In genomic region chr1:227789881-227790400, GRCh38 we compare ENCODE assay signal across 20 cellular contexts. TPM values are rescaled to one million over a fixed set of nuclear protein-coding genes. Genes with fewer than 3 reads are reported as not detected.
DNase-seq lines count a peak whose midpoint lies in the region; ATAC-seq and TF ChIP-seq lines count a peak whose summit lies in the region.
"Had no signal": no experiment of that assay in that cellular context is flagged by ENCODE, and none has a peak within 500 bp of the region (broad histone marks: within the 10 kb centered on the region; RNA-seq: fewer than 3 reads in every experiment).

No MANE protein-coding gene starts in this region.

- peak overlapping the region; percentile 96 for H3K4me2 ChIP-seq in hepatocyte

- ATAC-seq in activated CD8-positive, alpha-beta T cell treated with anti-CD3 and anti-CD28 coated beads, Interleukin-2, amount 10 ng/mL, durations not matched to agents 7 days and 5 days: no peak
- ATAC-seq in activated CD8-positive, alpha-beta T cell treated with anti-CD3 and anti-CD28 coated beads for 36 hours: no peak
- ATAC-seq in T-helper 17 cell (no peak), GM21529 (IDR thresholded peaks at IDR 0.05; ENCODE audit: unreplicated experiment) (no peak)
- ATAC-seq: activated T-cell treated with anti-CD3 and anti-CD28 coated beads, Interleukin-2, amount 50 U/mL, for 4 hours; natural killer cell had no signal

- H3K4me1 Mint-ChIP-seq in activated CD8-positive, alpha-beta T cell treated with anti-CD3 and anti-CD28 coated beads, Interleukin-2, amount 10 ng/mL, durations not matched to agents 7 days and 5 days (ENCODE audit: low read depth): peaks cover 9% of the 10 kb centered on the region
- peaks cover 20% of the 10 kb centered on the region for H3K4me1 Mint-ChIP-seq in activated CD8-positive, alpha-beta T cell treated with anti-CD3 and anti-CD28 coated beads for 36 hours (ENCODE audit: low read depth)
- peaks cover 23% of the 10 kb centered on the region for H3K4me1 Mint-ChIP-seq in T-helper 17 cell

- peak; percentile 11 for DNase-seq in activated CD8-positive, alpha-beta T cell treated with anti-CD3 and anti-CD28 coated beads, Interleukin-2, amount 10 ng/mL, durations not matched to agents 7 days and 5 days
- no peak for DNase-seq in activated CD8-positive, alpha-beta T cell treated with anti-CD3 and anti-CD28 coated beads for 36 hours
- no peak for DNase-seq in T-helper 17 cell
- DNase-seq in hepatocyte (ENCODE audit: low spot score): no peak
- peak; percentile 31 for DNase-seq in ureter (ENCODE audit: low spot score)
- DNase-seq in T-helper 9 cell: no peak
- DNase-seq in NCI-H2227 (lab: John Stamatoyannopoulos, UW; ENCODE audit: unreplicated experiment): no peak
- DNase-seq: activated CD4-positive, alpha-beta T cell treated with anti-CD3 and anti-CD28 coated beads, Interleukin-2, amount 50 U/mL, for 4 hours; activated naive CD4-positive, alpha-beta T cell treated with anti-CD3 and anti-CD28 coated beads for 36 hours; activated T-cell treated with anti-CD3 and anti-CD28 coated beads, Interleukin-2, amount 50 U/mL, for 4 hours; aorta; natural killer cell; NCI-H187 treated with DMSO at 0.1 percent for 48 hours; NCI-H446; stomach; upper lobe of left lung had no signal

- peaks cover 11% of the 10 kb centered on the region for H3K27me3 Mint-ChIP-seq in activated CD8-positive, alpha-beta T cell treated with anti-CD3 and anti-CD28 coated beads, Interleukin-2, amount 10 ng/mL, durations not matched to agents 7 days and 5 days (ENCODE audit: low read depth)
- peaks cover 4% of the 10 kb centered on the region for H3K27me3 Mint-ChIP-seq in activated CD8-positive, alpha-beta T cell treated with anti-CD3 and anti-CD28 coated beads for 36 hours
- H3K27me3 Mint-ChIP-seq in T-helper 17 cell: peaks cover 5% of the 10 kb centered on the region

- intact Hi-C loops in activated CD8-positive, alpha-beta T cell treated with anti-CD3 and anti-CD28 coated beads for 36 hours (cut with micrococcal nuclease): no loop called here

- H3K27ac ChIP-seq in hepatocyte: no peak overlapping the region
- H3K27ac ChIP-seq: upper lobe of left lung had no signal

- no peak overlapping the region for H2AFZ ChIP-seq in hepatocyte

- no peaks in the 10 kb centered on the region for H3K9me3 ChIP-seq in T-helper 17 cell (ENCODE audit: control insufficient read depth, low read length, poor library complexity, severe bottlenecking)
- H3K9me3 ChIP-seq in hepatocyte (ENCODE audit: low read depth): no peaks in the 10 kb centered on the region
- H3K9me3 ChIP-seq: stomach, upper lobe of left lung had no signal

- H3K36me3 ChIP-seq in hepatocyte (replicated peaks; ENCODE audit: insufficient read depth, low read depth): no peaks in the 10 kb centered on the region
- H3K36me3 ChIP-seq: stomach, upper lobe of left lung had no signal

- POLR2A ChIA-PET in activated CD8-positive, alpha-beta T cell treated with anti-CD3 and anti-CD28 coated beads, Interleukin-2, amount 10 ng/mL, durations not matched to agents 7 days and 5 days (lab: Charles Lee): no interaction called here
- POLR2A ChIA-PET in activated CD8-positive, alpha-beta T cell treated with anti-CD3 and anti-CD28 coated beads for 36 hours (lab: Charles Lee): no interaction called here

- H3K4me1 ChIP-seq in hepatocyte (ENCODE audit: insufficient read depth): peaks cover 30% of the 10 kb centered on the region

- CTCF ChIA-PET in activated CD8-positive, alpha-beta T cell treated with anti-CD3 and anti-CD28 coated beads, Interleukin-2, amount 10 ng/mL, durations not matched to agents 7 days and 5 days (lab: Charles Lee): interaction anchor here (1.2 kb wide), 1 partner anchor 28 kb away, joined by 3 read pairs; no protein-coding TSS in a partner anchor
- CTCF ChIA-PET in activated CD8-positive, alpha-beta T cell treated with anti-CD3 and anti-CD28 coated beads for 36 hours (lab: Charles Lee): no interaction called here

- no peak overlapping the region for H3K27ac Mint-ChIP-seq in activated CD8-positive, alpha-beta T cell treated with anti-CD3 and anti-CD28 coated beads, Interleukin-2, amount 10 ng/mL, durations not matched to agents 7 days and 5 days
- no peak overlapping the region for H3K27ac Mint-ChIP-seq in activated CD8-positive, alpha-beta T cell treated with anti-CD3 and anti-CD28 coated beads for 36 hours
- H3K27ac Mint-ChIP-seq in T-helper 17 cell: peak overlapping the region; percentile 24
- H3K27ac Mint-ChIP-seq: activated naive CD4-positive, alpha-beta T cell treated with anti-CD3 and anti-CD28 coated beads for 36 hours; natural killer cell had no signal

- H3K79me2 ChIP-seq in hepatocyte: no peaks in the 10 kb centered on the region

- no peak overlapping the region for H3K4me3 Mint-ChIP-seq in activated CD8-positive, alpha-beta T cell treated with anti-CD3 and anti-CD28 coated beads, Interleukin-2, amount 10 ng/mL, durations not matched to agents 7 days and 5 days
- no peak overlapping the region for H3K4me3 Mint-ChIP-seq in activated CD8-positive, alpha-beta T cell treated with anti-CD3 and anti-CD28 coated beads for 36 hours
- no peak overlapping the region for H3K4me3 Mint-ChIP-seq in T-helper 17 cell
- H3K4me3 Mint-ChIP-seq: activated naive CD4-positive, alpha-beta T cell treated with anti-CD3 and anti-CD28 coated beads for 36 hours had no signal

- no peaks in the 10 kb centered on the region for H3K36me3 Mint-ChIP-seq in activated CD8-positive, alpha-beta T cell treated with anti-CD3 and anti-CD28 coated beads, Interleukin-2, amount 10 ng/mL, durations not matched to agents 7 days and 5 days (ENCODE audit: low read depth)
- no peaks in the 10 kb centered on the region for H3K36me3 Mint-ChIP-seq in activated CD8-positive, alpha-beta T cell treated with anti-CD3 and anti-CD28 coated beads for 36 hours (ENCODE audit: low read depth)
- no peaks in the 10 kb centered on the region for H3K36me3 Mint-ChIP-seq in T-helper 17 cell (ENCODE audit: low read depth)
- H3K36me3 Mint-ChIP-seq: natural killer cell had no signal

- 85% methylated on average over 6 of the region's 6 CpGs for WGBS in hepatocyte (ENCODE audit: low lambda C conversion rate, missing lambda C conversion rate)

- peaks cover 4% of the 10 kb centered on the region for H3K27me3 ChIP-seq in hepatocyte
- H3K27me3 ChIP-seq: upper lobe of left lung had no signal

- H4K20me1 ChIP-seq in hepatocyte (ENCODE audit: insufficient read depth, poor library complexity, severe bottlenecking): no peaks in the 10 kb centered on the region

- no peak for TF ChIP-seq CTCF in activated CD8-positive, alpha-beta T cell treated with anti-CD3 and anti-CD28 coated beads for 36 hours (IDR thresholded peaks at IDR 0.05)
- no peak for TF ChIP-seq CTCF in hepatocyte (IDR thresholded peaks at IDR 0.05; ENCODE audit: poor library complexity)

- no peaks in the 10 kb centered on the region for H3K9me3 Mint-ChIP-seq in activated CD8-positive, alpha-beta T cell treated with anti-CD3 and anti-CD28 coated beads, Interleukin-2, amount 10 ng/mL, durations not matched to agents 7 days and 5 days (ENCODE audit: insufficient read depth)
- no peaks in the 10 kb centered on the region for H3K9me3 Mint-ChIP-seq in activated CD8-positive, alpha-beta T cell treated with anti-CD3 and anti-CD28 coated beads for 36 hours
- H3K9me3 Mint-ChIP-seq: activated naive CD4-positive, alpha-beta T cell treated with anti-CD3 and anti-CD28 coated beads for 36 hours; activated T-cell treated with anti-CD3 and anti-CD28 coated beads, Interleukin-2, amount 50 U/mL, for 4 hours; natural killer cell had no signal

- H3K9me2 ChIP-seq in hepatocyte (replicated peaks; ENCODE audit: insufficient read depth): no peaks in the 10 kb centered on the region

- H3K4me3 ChIP-seq in hepatocyte: no peak overlapping the region
- H3K4me3 ChIP-seq: upper lobe of left lung had no signal

RNA-seq across cellular contexts. Expression of gene PRSS38, which starts 25.5 kb away (rescaled TPM):
- total RNA-seq in activated CD8-positive, alpha-beta T cell treated with anti-CD3 and anti-CD28 coated beads, Interleukin-2, amount 10 ng/mL, durations not matched to agents 7 days and 5 days: not detected
- not detected for total RNA-seq in activated CD8-positive, alpha-beta T cell treated with anti-CD3 and anti-CD28 coated beads for 36 hours
- total RNA-seq in T-helper 17 cell: not detected
- not detected in 2 replicates for total RNA-seq in hepatocyte
- not detected in 2 replicates for polyA plus RNA-seq in hepatocyte
- total RNA-seq in ureter: not detected
- total RNA-seq: activated naive CD4-positive, alpha-beta T cell treated with anti-CD3 and anti-CD28 coated beads for 36 hours; activated T-cell treated with anti-CD3 and anti-CD28 coated beads, Interleukin-2, amount 50 U/mL, for 4 hours; aorta; fibroblast of villous mesenchyme; kidney epithelial cell; lung microvascular endothelial cell; natural killer cell; stomach; upper lobe of left lung had no signal
- polyA plus RNA-seq: aorta, stomach had no signal

RNA-seq across cellular contexts. Expression of gene SNAP47, which starts 54.7 kb away (rescaled TPM):
- total RNA-seq in activated CD8-positive, alpha-beta T cell treated with anti-CD3 and anti-CD28 coated beads, Interleukin-2, amount 10 ng/mL, durations not matched to agents 7 days and 5 days: 10 to 100 TPM; 20.7 to 25.3 TPM
- total RNA-seq in activated CD8-positive, alpha-beta T cell treated with anti-CD3 and anti-CD28 coated beads for 36 hours: 10 to 100 TPM; 25.3 to 25.5 TPM
- total RNA-seq in T-helper 17 cell (10 to 100 TPM; 20.4 to 23.6 TPM), hepatocyte (41.5 and 42.6 TPM in 2 replicates), ureter (31.1 TPM)
- polyA plus RNA-seq in hepatocyte: 42.7 and 49.6 TPM in 2 replicates

RNA-seq across cellular contexts. Expression of gene JMJD4, which starts 54.8 kb away (rescaled TPM):
- 10 to 100 TPM; 16.8 to 17.3 TPM for total RNA-seq in activated CD8-positive, alpha-beta T cell treated with anti-CD3 and anti-CD28 coated beads, Interleukin-2, amount 10 ng/mL, durations not matched to agents 7 days and 5 days
- total RNA-seq in activated CD8-positive, alpha-beta T cell treated with anti-CD3 and anti-CD28 coated beads for 36 hours: 10 to 100 TPM; 16.2 to 17.3 TPM
- total RNA-seq in T-helper 17 cell (10 to 100 TPM in 1 of 2 donors, 1 to 10 TPM in 1; 6.8 to 11.2 TPM), hepatocyte (21.3 and 22.2 TPM in 2 replicates), ureter (21.3 TPM)
- polyA plus RNA-seq in hepatocyte: 31.2 and 32.9 TPM in 2 replicates

Comparison
In these comparisons a context has a peak if more than half of its experiments do, and no peak if none do; other contexts are left out.
1. DNase-seq: peak in activated CD8-positive, alpha-beta T cell treated with anti-CD3 and anti-CD28 coated beads, Interleukin-2, amount 10 ng/mL, durations not matched to agents 7 days and 5 days (single experiment) and ureter (single experiment); none in activated CD8-positive, alpha-beta T cell treated with anti-CD3 and anti-CD28 coated beads for 36 hours (single experiment), T-helper 17 cell (0 of 3), hepatocyte (single experiment), T-helper 9 cell (single experiment) and NCI-H2227 (single experiment).